In the genomic region with DNA sequence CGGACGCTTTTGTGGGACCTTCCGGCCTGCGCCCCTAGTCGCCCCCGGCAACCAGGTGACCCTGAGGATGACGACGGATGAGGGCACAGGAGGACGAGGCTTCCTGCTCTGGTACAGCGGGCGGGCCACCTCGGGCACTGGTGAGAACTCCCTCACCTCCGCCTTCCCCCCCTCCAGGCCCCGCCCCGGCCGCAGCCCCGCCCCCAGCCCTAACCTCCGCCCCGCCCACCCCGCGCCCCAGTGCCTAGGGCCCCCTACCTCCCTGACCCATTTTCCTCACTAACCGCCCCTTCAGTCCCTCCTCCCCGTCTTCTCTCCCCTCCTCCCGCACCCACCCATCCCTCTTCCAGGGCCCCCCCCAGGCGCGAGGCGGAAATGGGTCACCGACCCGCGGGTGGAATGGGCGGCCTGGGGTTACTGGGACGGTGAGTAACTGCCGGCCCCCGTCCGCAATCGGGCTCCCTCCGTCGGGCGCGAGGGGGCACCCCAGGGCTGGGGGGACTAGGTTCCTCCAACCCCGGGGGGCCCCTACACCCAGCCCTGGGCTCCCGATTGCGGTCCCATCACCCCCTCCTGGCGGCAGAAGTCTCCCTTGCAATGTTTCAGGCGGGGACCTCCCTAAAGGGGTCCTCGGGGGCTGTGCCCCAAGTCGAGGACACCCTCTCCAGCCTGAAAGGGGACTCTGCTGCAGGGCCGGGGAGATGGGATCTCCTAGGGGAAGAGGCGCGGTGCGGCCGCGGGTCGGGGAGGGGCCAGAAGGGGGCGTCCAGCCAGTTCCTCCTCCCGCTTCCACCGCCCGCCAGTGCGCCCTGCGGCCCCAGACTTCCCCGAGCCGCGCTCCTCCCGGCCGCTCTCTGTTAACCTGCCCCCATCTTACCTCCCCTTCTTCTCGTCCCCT, we compare ENCODE assay signal across 8 cellular contexts. TPM values are rescaled to one million over a fixed set of nuclear protein-coding genes. Genes with fewer than 3 reads are reported as not detected.
DNase-seq lines count a peak whose midpoint lies in the region; ATAC-seq lines count a peak whose summit lies in the region.

No MANE protein-coding gene starts in this region.

- peaks cover 2% of the 10 kb centered on the region for H3K36me3 Mint-ChIP-seq in activated CD8-positive, alpha-beta T cell treated with anti-CD3 and anti-CD28 coated beads, Interleukin-2, amount 10 ng/mL, durations not matched to agents 7 days and 5 days (ENCODE audit: low read depth)

- CTCF ChIA-PET in activated CD8-positive, alpha-beta T cell treated with anti-CD3 and anti-CD28 coated beads, Interleukin-2, amount 10 ng/mL, durations not matched to agents 7 days and 5 days (lab: Charles Lee) = interaction anchor here (0.8 to 2.3 kb wide), 14 partner anchors 9 to 101 kb away, joined by 3 to 14 read pairs (median 4); partner anchors contain the start of genes FBXO24, LRCH4, MOSPD3 and POP7

- H3K27me3 ChIP-seq in endocrine pancreas (ENCODE audit: control insufficient read depth, insufficient read depth, low read length) = no peaks in the 10 kb centered on the region

- POLR2A ChIA-PET in activated CD8-positive, alpha-beta T cell treated with anti-CD3 and anti-CD28 coated beads, Interleukin-2, amount 10 ng/mL, durations not matched to agents 7 days and 5 days (lab: Charles Lee) = interaction anchor here (0.7 to 2.5 kb wide), 4 partner anchors 8 to 87 kb away, joined by 3 to 18 read pairs (median 10); partner anchors contain the start of genes FBXO24, LRCH4 and MOSPD3

- H3K36me3 ChIP-seq in endocrine pancreas (ENCODE audit: control insufficient read depth, insufficient read depth, low read length) = no peaks in the 10 kb centered on the region

- peaks cover 6% of the 10 kb centered on the region for H3K27me3 Mint-ChIP-seq in activated CD8-positive, alpha-beta T cell treated with anti-CD3 and anti-CD28 coated beads, Interleukin-2, amount 10 ng/mL, durations not matched to agents 7 days and 5 days (ENCODE audit: low read depth)

- no peak overlapping the region for H3K4me3 ChIP-seq in endocrine pancreas (ENCODE audit: control insufficient read depth, insufficient read depth, low read length)

- peak; percentile 90 for DNase-seq in GM03348 (ENCODE audit: low spot score)
- peak; percentile 46 for DNase-seq in NCI-H748 treated with DMSO at 0.1 percent for 48 hours (lab: John Stamatoyannopoulos, UW)
- peak; percentile 90 for DNase-seq in activated CD8-positive, alpha-beta T cell treated with anti-CD3 and anti-CD28 coated beads, Interleukin-2, amount 10 ng/mL, durations not matched to agents 7 days and 5 days
- DNase-seq in midbrain (lab: John Stamatoyannopoulos, UW) = peak; percentile 44
- DNase-seq in stimulated activated CD8-positive, alpha-beta memory T cell treated with anti-CD3 and anti-CD28 coated beads, Interleukin-7, amount 100 ng/mL, for 4 hours (ENCODE audit: low read depth in 2 of 2) = peak; percentile 41 to 77
- DNase-seq in putamen (ENCODE audit: low spot score) = no peak

- H3K9me3 Mint-ChIP-seq in activated CD8-positive, alpha-beta T cell treated with anti-CD3 and anti-CD28 coated beads, Interleukin-2, amount 10 ng/mL, durations not matched to agents 7 days and 5 days (ENCODE audit: insufficient read depth) = no peaks in the 10 kb centered on the region

- H3K9ac ChIP-seq in endocrine pancreas (ENCODE audit: control insufficient read depth, insufficient read depth, low read length) = peak overlapping the region; percentile 47

- peaks cover 50% of the 10 kb centered on the region for H3K4me1 Mint-ChIP-seq in activated CD8-positive, alpha-beta T cell treated with anti-CD3 and anti-CD28 coated beads, Interleukin-2, amount 10 ng/mL, durations not matched to agents 7 days and 5 days (ENCODE audit: low read depth)

- peak overlapping the region; percentile 89 for H3K4me3 Mint-ChIP-seq in activated CD8-positive, alpha-beta T cell treated with anti-CD3 and anti-CD28 coated beads, Interleukin-2, amount 10 ng/mL, durations not matched to agents 7 days and 5 days

- H3K9me3 ChIP-seq in endocrine pancreas (ENCODE audit: control insufficient read depth, low read length) = no peaks in the 10 kb centered on the region

- H3K4me1 ChIP-seq in endocrine pancreas (ENCODE audit: control insufficient read depth, insufficient read depth, low read length) = no peaks in the 10 kb centered on the region

- peak; percentile 70 for ATAC-seq in HG02678 (IDR thresholded peaks at IDR 0.05; ENCODE audit: unreplicated experiment)
- peak; percentile 79 for ATAC-seq in activated CD8-positive, alpha-beta T cell treated with anti-CD3 and anti-CD28 coated beads, Interleukin-2, amount 10 ng/mL, durations not matched to agents 7 days and 5 days

- peak overlapping the region; percentile 97 for H3K27ac Mint-ChIP-seq in activated CD8-positive, alpha-beta T cell treated with anti-CD3 and anti-CD28 coated beads, Interleukin-2, amount 10 ng/mL, durations not matched to agents 7 days and 5 days

RNA-seq across cellular contexts. Expression of gene PCOLCE, which starts 2.2 kb away (rescaled TPM):
- 10 to 100 TPM; 17.0 to 17.6 TPM for total RNA-seq in activated CD8-positive, alpha-beta T cell treated with anti-CD3 and anti-CD28 coated beads, Interleukin-2, amount 10 ng/mL, durations not matched to agents 7 days and 5 days

RNA-seq across cellular contexts. Expression of gene MOSPD3, which starts 8.0 kb away (rescaled TPM):
- 10 to 100 TPM; 42.1 to 43.5 TPM for total RNA-seq in activated CD8-positive, alpha-beta T cell treated with anti-CD3 and anti-CD28 coated beads, Interleukin-2, amount 10 ng/mL, durations not matched to agents 7 days and 5 days

RNA-seq across cellular contexts. Expression of gene FBXO24, which starts 18.2 kb away (rescaled TPM):
- under 1 TPM; 0.37 to 0.45 TPM for total RNA-seq in activated CD8-positive, alpha-beta T cell treated with anti-CD3 and anti-CD28 coated beads, Interleukin-2, amount 10 ng/mL, durations not matched to agents 7 days and 5 days

RNA-seq across cellular contexts. Expression of gene LRCH4, which starts 18.4 kb away (rescaled TPM):
- 100 to 1,000 TPM; 191 to 193 TPM for total RNA-seq in activated CD8-positive, alpha-beta T cell treated with anti-CD3 and anti-CD28 coated beads, Interleukin-2, amount 10 ng/mL, durations not matched to agents 7 days and 5 days

RNA-seq across cellular contexts. Expression of gene SAP25, which starts 30.6 kb away (rescaled TPM):
- 10 to 100 TPM; 29.8 to 30.0 TPM for total RNA-seq in activated CD8-positive, alpha-beta T cell treated with anti-CD3 and anti-CD28 coated beads, Interleukin-2, amount 10 ng/mL, durations not matched to agents 7 days and 5 days
